Comparison of ENCODE assay signal across 13 cellular contexts in the genomic region with DNA sequence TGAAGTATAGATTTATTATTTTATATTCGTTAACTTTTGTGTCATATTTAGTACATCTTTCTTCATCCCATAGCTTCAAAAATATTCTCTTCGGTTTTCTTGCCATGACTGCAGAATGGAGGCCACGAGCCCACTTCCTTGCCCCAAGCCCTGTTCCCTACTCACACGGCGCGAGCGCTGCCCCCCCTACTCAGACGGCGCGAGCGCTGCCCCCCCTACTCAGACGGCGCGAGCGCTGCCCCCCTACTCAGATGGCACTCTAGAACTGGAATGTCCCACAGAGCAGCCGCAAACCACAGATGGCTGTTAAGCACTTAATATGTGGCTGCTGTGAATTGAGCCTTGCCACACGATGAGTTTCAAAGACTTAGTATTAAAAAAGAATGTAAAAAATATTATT.
DNase-seq lines count a peak whose midpoint lies in the region; ATAC-seq and TF ChIP-seq lines count a peak whose summit lies in the region.
"Had no signal": no experiment of that assay in that cellular context is flagged by ENCODE, and none has a peak within 500 bp of the region (broad histone marks: within the 10 kb centered on the region; RNA-seq: fewer than 3 reads in every experiment).

No MANE protein-coding gene starts in this region.

- POLR2A ChIA-PET in A673 (lab: Charles Lee; ENCODE audit: low non-redundant PET) = no interaction called here

- no peaks in the 10 kb centered on the region for H3K4me1 Mint-ChIP-seq in effector memory CD8-positive, alpha-beta T cell (ENCODE audit: low read depth in 2 of 2)
- H3K4me1 Mint-ChIP-seq: naive thymus-derived CD4-positive, alpha-beta T cell; T-helper 17 cell had no signal

- no TSS peak for BruUV-seq in A673 (replicated peaks; lab: Mats Ljungman, UMichigan)

- H3K4me1 ChIP-seq in A673 (ENCODE audit: insufficient read depth, low read length, poor library complexity, severe bottlenecking) = no peaks in the 10 kb centered on the region
- no peaks in the 10 kb centered on the region for H3K4me1 ChIP-seq in foreskin keratinocyte
- H3K4me1 ChIP-seq in mucosa of descending colon (ENCODE audit: low read depth) = no peaks in the 10 kb centered on the region
- H3K4me1 ChIP-seq: BLaER1 treated with 17β-estradiol and CSF1 and Interleukin-3, amounts not matched to agents 10 nM and 100 nM had no signal

- DNase-seq in A673 (ENCODE audit: low spot score) (peak; percentile 44), H4 (ENCODE audit: low spot score) (peak; percentile 23), foreskin keratinocyte (no peak), mucosa of descending colon (peak in 1 of 3 donors; percentile 57), GDM1 (lab: John Stamatoyannopoulos, UW) (no peak)
- no peak for DNase-seq in effector memory CD8-positive, alpha-beta T cell
- DNase-seq: naive thymus-derived CD4-positive, alpha-beta T cell; NCI-H1105; stimulated activated naive CD4-positive, alpha-beta T cell treated with Interleukin-2 at 50 U/mL for 16 hours had no signal

- H3K36me3 ChIP-seq in A673 (ENCODE audit: insufficient read depth, low read length, poor library complexity, severe bottlenecking) = no peaks in the 10 kb centered on the region
- no peaks in the 10 kb centered on the region for H3K36me3 ChIP-seq in mucosa of descending colon (ENCODE audit: low read depth)
- H3K36me3 ChIP-seq: BLaER1 treated with 17β-estradiol and CSF1 and Interleukin-3, amounts not matched to agents 10 nM and 100 nM had no signal

- H3K27me3 Mint-ChIP-seq in effector memory CD8-positive, alpha-beta T cell = peaks cover 0 to 11% of the 10 kb centered on the region in 2 donors
- H3K27me3 Mint-ChIP-seq: T-helper 17 cell had no signal

- intact Hi-C loops in A673 (cut with micrococcal nuclease; ENCODE audit: unreplicated experiment) = no loop called here
- intact Hi-C loops in mucosa of descending colon (cut with DNase I, micrococcal nuclease) = no loop called here

- CTCF ChIA-PET in A673 (lab: Charles Lee) = no interaction called here

- TF ChIP-seq CTCF in A673 (conservative IDR thresholded peaks at IDR 0.05; ENCODE audit: low read depth, low read length) (no peak), foreskin keratinocyte (conservative IDR thresholded peaks at IDR 0.05) (no peak), mucosa of descending colon (IDR thresholded peaks at IDR 0.05) (no peak)

- no peak overlapping the region for H3K4me3 Mint-ChIP-seq in effector memory CD8-positive, alpha-beta T cell
- H3K4me3 Mint-ChIP-seq: naive thymus-derived CD4-positive, alpha-beta T cell; T-helper 17 cell had no signal

- H3K9me3 ChIP-seq in A673 (ENCODE audit: low read depth, low read length, poor library complexity, severe bottlenecking) (peaks cover 3% of the 10 kb centered on the region), mucosa of descending colon (peaks cover 56% of the 10 kb centered on the region)

- peaks cover 11 to 32% of the 10 kb centered on the region in 2 donors for H3K9me3 Mint-ChIP-seq in effector memory CD8-positive, alpha-beta T cell

- H3K27ac Mint-ChIP-seq in effector memory CD8-positive, alpha-beta T cell = no peak overlapping the region
- H3K27ac Mint-ChIP-seq: naive thymus-derived CD4-positive, alpha-beta T cell; T-helper 17 cell had no signal

- peak; percentile 84 for ATAC-seq in foreskin keratinocyte
- ATAC-seq in mucosa of descending colon = peak; percentile 61
- ATAC-seq in effector memory CD8-positive, alpha-beta T cell (replicated peaks) = no peak
- ATAC-seq in HG03280 (IDR thresholded peaks at IDR 0.05; ENCODE audit: unreplicated experiment) = no peak
- no peak for ATAC-seq in HG02852 (IDR thresholded peaks at IDR 0.05; ENCODE audit: unreplicated experiment)
- ATAC-seq: naive thymus-derived CD4-positive, alpha-beta T cell; T-helper 17 cell had no signal

- no peaks in the 10 kb centered on the region for H3K36me3 Mint-ChIP-seq in effector memory CD8-positive, alpha-beta T cell (ENCODE audit: insufficient read depth)

- H3K4me3 ChIP-seq in A673 (ENCODE audit: low read depth, low read length, poor library complexity, severe bottlenecking) (peak overlapping the region; percentile 33), mucosa of descending colon (no peak overlapping the region)
- H3K4me3 ChIP-seq: BLaER1 treated with 17β-estradiol and CSF1 and Interleukin-3, amounts not matched to agents 10 nM and 100 nM had no signal

- no peak overlapping the region for H3K27ac ChIP-seq in A673 (ENCODE audit: low read depth, low read length, poor library complexity, severe bottlenecking)
- H3K27ac ChIP-seq in foreskin keratinocyte = no peak overlapping the region
- H3K27ac ChIP-seq: BLaER1 treated with 17β-estradiol and CSF1 and Interleukin-3, amounts not matched to agents 10 nM and 100 nM had no signal

- H3K27me3 ChIP-seq in A673 (replicated peaks; ENCODE audit: insufficient read depth, low read depth, low read length, poor library complexity) = no peaks in the 10 kb centered on the region
- H3K27me3 ChIP-seq in foreskin keratinocyte = no peaks in the 10 kb centered on the region
- H3K27me3 ChIP-seq: BLaER1 treated with 17β-estradiol and CSF1 and Interleukin-3, amounts not matched to agents 10 nM and 100 nM had no signal

Comparison
In these comparisons a context has a peak if more than half of its experiments do, and no peak if none do; other contexts are left out.
1. DNase-seq: peak in A673 (single experiment) and H4 (single experiment); none in foreskin keratinocyte (0 of 2), effector memory CD8-positive, alpha-beta T cell (0 of 3) and GDM1 (single experiment).
2. ATAC-seq: peak in foreskin keratinocyte (single experiment) and mucosa of descending colon (single experiment); none in effector memory CD8-positive, alpha-beta T cell (single experiment), HG03280 (single experiment) and HG02852 (single experiment).